ENCODE assay signal across 31 cellular contexts in the genomic region with DNA sequence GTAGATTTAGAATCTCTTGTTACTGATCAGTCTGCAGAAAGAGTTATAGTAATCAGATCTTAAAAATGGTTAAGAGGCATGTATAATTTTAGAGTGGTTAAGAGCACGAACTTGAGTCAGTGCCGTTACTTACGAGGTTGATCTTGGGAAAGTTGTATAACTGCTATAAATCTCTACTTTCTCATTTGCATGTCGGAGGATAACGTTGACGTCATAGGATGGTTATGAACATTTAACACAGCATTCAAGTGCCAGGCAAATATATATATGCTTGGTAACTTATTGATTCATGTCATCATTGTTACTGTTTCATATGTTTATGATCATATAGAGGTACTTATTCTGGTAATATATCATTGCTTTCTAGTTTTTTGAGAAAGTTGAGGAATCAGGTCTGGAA.
"Had no signal": no experiment of that assay in that cellular context is flagged by ENCODE, and none has a peak within 500 bp of the region (broad histone marks: within the 10 kb centered on the region; RNA-seq: fewer than 3 reads in every experiment).

No MANE protein-coding gene starts in this region.

- H3K27me3 ChIP-seq: brain microvascular endothelial cell had no signal

- H3K4me3 ChIP-seq: coronary artery, dorsolateral prefrontal cortex had no signal

- H3K4me1 Mint-ChIP-seq: activated CD4-positive, alpha-beta T cell treated with anti-CD3 and anti-CD28 coated beads for 36 hours; activated CD4-positive, alpha-beta T cell treated with anti-CD3 and anti-CD28 coated beads, Interleukin-2, amount 10 ng/mL, durations not matched to agents 24 days and 14 days; activated CD8-positive, alpha-beta memory T cell treated with anti-CD3 and anti-CD28 coated beads, Interleukin-2, amount 10 ng/mL, durations not matched to agents 7 days and 5 days; activated naive CD4-positive, alpha-beta T cell treated with anti-CD3 and anti-CD28 coated beads, Interleukin-2, amount 10 ng/mL, durations not matched to agents 7 days and 5 days; central memory CD8-positive, alpha-beta T cell had no signal

- H3K4me3 Mint-ChIP-seq: activated CD4-positive, alpha-beta memory T cell treated with anti-CD3 and anti-CD28 coated beads for 36 hours; activated CD4-positive, alpha-beta T cell treated with anti-CD3 and anti-CD28 coated beads for 36 hours; activated CD4-positive, alpha-beta T cell treated with anti-CD3 and anti-CD28 coated beads, Interleukin-2, amount 10 ng/mL, durations not matched to agents 24 days and 14 days; activated CD8-positive, alpha-beta memory T cell treated with anti-CD3 and anti-CD28 coated beads, Interleukin-2, amount 10 ng/mL, durations not matched to agents 7 days and 5 days; activated CD8-positive, alpha-beta T cell treated with anti-CD3 and anti-CD28 coated beads, Interleukin-2, amount 10 ng/mL, durations not matched to agents 7 days and 5 days; activated naive CD4-positive, alpha-beta T cell treated with anti-CD3 and anti-CD28 coated beads, Interleukin-2, amount 10 ng/mL, durations not matched to agents 7 days and 5 days; activated naive CD8-positive, alpha-beta T cell; activated T-helper 1 cell treated with anti-CD3 and anti-CD28 coated beads, Interleukin-12 subunit alpha, Interleukin-12 subunit beta, Interleukin-2, Interleukin-4 antibody, amounts not matched to agents 30 ng/mL and 10 ng/mL and 1 ng/mL, durations not matched to agents 14 hours and 24 hours and 36 hours; central memory CD8-positive, alpha-beta T cell; dendritic cell treated with granulocyte-macrophage colony-stimulating factor and Interleukin-4, amounts not matched to agents 40 ng/mL and 50 ng/mL, for 4 days; endodermal cell had no signal

- H3K36me3 Mint-ChIP-seq: activated CD4-positive, alpha-beta memory T cell treated with anti-CD3 and anti-CD28 coated beads for 36 hours; activated CD8-positive, alpha-beta memory T cell treated with anti-CD3 and anti-CD28 coated beads, Interleukin-2, amount 10 ng/mL, durations not matched to agents 7 days and 5 days; activated naive CD4-positive, alpha-beta T cell treated with anti-CD3 and anti-CD28 coated beads, Interleukin-2, amount 10 ng/mL, durations not matched to agents 7 days and 5 days; activated naive CD8-positive, alpha-beta T cell had no signal

- FAIRE-seq: astrocyte, bronchial epithelial cell, frontal cortex had no signal

- H3K36me3 ChIP-seq: brain microvascular endothelial cell had no signal

- H3K27me3 Mint-ChIP-seq: activated CD4-positive, alpha-beta memory T cell treated with anti-CD3 and anti-CD28 coated beads for 36 hours; activated CD4-positive, alpha-beta T cell treated with anti-CD3 and anti-CD28 coated beads for 36 hours; activated CD4-positive, alpha-beta T cell treated with anti-CD3 and anti-CD28 coated beads, Interleukin-2, amount 10 ng/mL, durations not matched to agents 24 days and 14 days; activated CD8-positive, alpha-beta memory T cell treated with anti-CD3 and anti-CD28 coated beads, Interleukin-2, amount 10 ng/mL, durations not matched to agents 7 days and 5 days; activated naive CD4-positive, alpha-beta T cell treated with anti-CD3 and anti-CD28 coated beads, Interleukin-2, amount 10 ng/mL, durations not matched to agents 7 days and 5 days; central memory CD8-positive, alpha-beta T cell; dendritic cell treated with granulocyte-macrophage colony-stimulating factor and Interleukin-4, amounts not matched to agents 40 ng/mL and 50 ng/mL, for 4 days had no signal

- H3K27ac ChIP-seq: brain microvascular endothelial cell, coronary artery, dorsolateral prefrontal cortex had no signal

- ATAC-seq: activated CD4-positive, alpha-beta T cell treated with anti-CD3 and anti-CD28 coated beads for 36 hours; activated CD8-positive, alpha-beta memory T cell treated with anti-CD3 and anti-CD28 coated beads, Interleukin-2, amount 10 ng/mL, durations not matched to agents 7 days and 5 days; activated CD8-positive, alpha-beta T cell treated with anti-CD3 and anti-CD28 coated beads, Interleukin-2, amount 10 ng/mL, durations not matched to agents 7 days and 5 days; esophagus mucosa had no signal

- DNase-seq: activated CD4-positive, alpha-beta memory T cell treated with anti-CD3 and anti-CD28 coated beads for 36 hours; activated CD4-positive, alpha-beta T cell treated with anti-CD3 and anti-CD28 coated beads for 36 hours; activated CD4-positive, alpha-beta T cell treated with anti-CD3 and anti-CD28 coated beads, Interleukin-2, amount 10 ng/mL, durations not matched to agents 24 days and 14 days; activated CD4-positive, CD25-positive, alpha-beta regulatory T cell; activated CD4-positive, CD25-positive, alpha-beta regulatory T cell treated with anti-CD3 and anti-CD28 coated beads, Interleukin-2, amount 50 U/mL, for 72 hours; activated CD8-positive, alpha-beta memory T cell treated with anti-CD3 and anti-CD28 coated beads, Interleukin-2, amount 10 ng/mL, durations not matched to agents 7 days and 5 days; activated CD8-positive, alpha-beta memory T cell treated with anti-CD3 and anti-CD28 coated beads, Interleukin-2, amount 50 U/mL, for 4 hours; activated CD8-positive, alpha-beta T cell treated with anti-CD3 and anti-CD28 coated beads, Interleukin-2, amount 10 ng/mL, durations not matched to agents 7 days and 5 days; activated gamma-delta T cell; activated naive CD4-positive, alpha-beta T cell; activated naive CD4-positive, alpha-beta T cell treated with anti-CD3 and anti-CD28 coated beads, Interleukin-2, amount 10 ng/mL, durations not matched to agents 7 days and 5 days; activated T-cell treated with anti-CD3 and anti-CD28 coated beads, Interleukin-2, amount 50 U/mL, for 1 hour; activated T-cell treated with anti-CD3 and anti-CD28 coated beads, Interleukin-2, amount 50 U/mL, for 48 hours; amniotic stem cell; anterior cingulate cortex; brain microvascular endothelial cell; dorsolateral prefrontal cortex; effector memory CD4-positive, alpha-beta T cell; endodermal cell; foreskin fibroblast; T-helper 2 cell had no signal

- H3K9me3 Mint-ChIP-seq: activated CD4-positive, alpha-beta T cell treated with anti-CD3 and anti-CD28 coated beads, Interleukin-2, amount 10 ng/mL, durations not matched to agents 24 days and 14 days; activated T-helper 1 cell treated with anti-CD3 and anti-CD28 coated beads, Interleukin-12 subunit alpha, Interleukin-12 subunit beta, Interleukin-2, Interleukin-4 antibody, amounts not matched to agents 30 ng/mL and 10 ng/mL and 1 ng/mL, durations not matched to agents 14 hours and 24 hours and 36 hours; activated T-helper 2 cell treated with anti-CD3 and anti-CD28 coated beads, Interferon-gamma antibody, Interleukin-2, Interleukin-4, amounts not matched to agents 10 μg/mL and 5 μg/mL and 100 μg/mL, durations not matched to agents 14 hours and 24 hours and 36 hours; dendritic cell treated with granulocyte-macrophage colony-stimulating factor and Interleukin-4, amounts not matched to agents 40 ng/mL and 50 ng/mL, for 4 days; endodermal cell had no signal

- H3K27ac Mint-ChIP-seq: activated CD4-positive, alpha-beta memory T cell treated with anti-CD3 and anti-CD28 coated beads for 36 hours; activated CD4-positive, alpha-beta T cell treated with anti-CD3 and anti-CD28 coated beads for 36 hours; activated CD4-positive, alpha-beta T cell treated with anti-CD3 and anti-CD28 coated beads, Interleukin-2, amount 10 ng/mL, durations not matched to agents 24 days and 14 days; activated CD8-positive, alpha-beta memory T cell treated with anti-CD3 and anti-CD28 coated beads, Interleukin-2, amount 10 ng/mL, durations not matched to agents 7 days and 5 days; activated CD8-positive, alpha-beta T cell treated with anti-CD3 and anti-CD28 coated beads, Interleukin-2, amount 10 ng/mL, durations not matched to agents 7 days and 5 days; activated naive CD4-positive, alpha-beta T cell treated with anti-CD3 and anti-CD28 coated beads, Interleukin-2, amount 10 ng/mL, durations not matched to agents 7 days and 5 days; activated naive CD8-positive, alpha-beta T cell; activated T-helper 1 cell treated with anti-CD3 and anti-CD28 coated beads, Interleukin-12 subunit alpha, Interleukin-12 subunit beta, Interleukin-2, Interleukin-4 antibody, amounts not matched to agents 30 ng/mL and 10 ng/mL and 1 ng/mL, durations not matched to agents 14 hours and 24 hours and 36 hours; activated T-helper 2 cell treated with anti-CD3 and anti-CD28 coated beads, Interferon-gamma antibody, Interleukin-2, Interleukin-4, amounts not matched to agents 10 μg/mL and 5 μg/mL and 100 μg/mL, durations not matched to agents 14 hours and 24 hours and 36 hours; dendritic cell treated with granulocyte-macrophage colony-stimulating factor and Interleukin-4, amounts not matched to agents 40 ng/mL and 50 ng/mL, for 4 days; endodermal cell had no signal
